8 cellular contexts compared by ENCODE assay signal in the genomic region with DNA sequence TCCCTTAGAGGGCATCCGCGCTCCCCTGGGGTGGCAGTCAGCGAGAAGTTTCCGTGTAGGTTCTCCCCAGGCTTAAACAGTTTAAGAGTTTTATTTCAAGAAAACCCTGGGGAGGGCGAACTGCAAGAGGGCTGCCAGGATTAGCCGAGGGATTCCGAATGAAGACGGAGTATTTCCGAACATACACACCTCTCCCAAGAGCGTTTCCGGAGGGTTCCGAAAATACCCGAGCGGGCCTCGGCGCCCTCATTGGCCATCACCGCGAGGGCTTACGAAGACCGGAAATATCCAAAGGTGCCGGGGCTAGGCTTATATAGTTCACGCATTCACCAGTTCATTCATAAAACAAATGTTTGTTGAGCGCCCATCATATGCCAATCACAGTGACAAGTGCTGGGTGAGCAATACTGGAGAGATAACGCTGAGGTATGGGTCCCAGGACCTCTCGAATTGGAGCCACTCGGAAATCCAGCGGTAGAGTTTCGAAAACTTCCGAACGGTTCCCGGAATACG. TPM values are rescaled to one million over a fixed set of nuclear protein-coding genes. Genes with fewer than 3 reads are reported as not detected.
DNase-seq lines count a peak whose midpoint lies in the region; ATAC-seq and TF ChIP-seq lines count a peak whose summit lies in the region.

No MANE protein-coding gene starts in this region.

- H3K27me3 Mint-ChIP-seq in glutamatergic neuron (ENCODE audit: unreplicated experiment): peaks cover 20% of the 10 kb centered on the region

- H3K36me3 Mint-ChIP-seq in activated naive CD4-positive, alpha-beta T cell treated with anti-CD3 and anti-CD28 coated beads, Interleukin-2, amount 50 U/mL, for 72 hours: peaks cover 34 to 56% of the 10 kb centered on the region in 2 donors
- no peaks in the 10 kb centered on the region for H3K36me3 Mint-ChIP-seq in glutamatergic neuron (ENCODE audit: unreplicated experiment)

- TF ChIP-seq CTCF in SK-N-SH (IDR thresholded peaks at IDR 0.05): no peak
- TF ChIP-seq CTCF in glutamatergic neuron (IDR thresholded peaks at IDR 0.05; ENCODE audit: partially characterized antibody, unreplicated experiment): no peak
- no peak for TF ChIP-seq CTCF in omental fat pad (IDR thresholded peaks at IDR 0.05)
- no peak for TF ChIP-seq CTCF in suprapubic skin (IDR thresholded peaks at IDR 0.05)

- H3F3A ChIP-seq in SK-N-SH (replicated peaks; ENCODE audit: insufficient read depth): peaks cover 23% of the 10 kb centered on the region

- ATAC-seq in HG02610 (IDR thresholded peaks at IDR 0.05; ENCODE audit: unreplicated experiment): peak; percentile 65
- ATAC-seq in activated naive CD4-positive, alpha-beta T cell treated with anti-CD3 and anti-CD28 coated beads, Interleukin-2, amount 50 U/mL, for 72 hours: peak; percentile 82 to 85
- ATAC-seq in omental fat pad (ENCODE audit: low FRiP score): peak; percentile 78

- peaks cover 0 to 6% of the 10 kb centered on the region in 2 donors for H3K9me3 Mint-ChIP-seq in activated naive CD4-positive, alpha-beta T cell treated with anti-CD3 and anti-CD28 coated beads, Interleukin-2, amount 50 U/mL, for 72 hours
- H3K9me3 Mint-ChIP-seq in glutamatergic neuron (ENCODE audit: unreplicated experiment): peaks cover 22% of the 10 kb centered on the region

- peak overlapping the region; percentile 95 for H3K4me3 Mint-ChIP-seq in glutamatergic neuron (ENCODE audit: unreplicated experiment)

- H3K27ac Mint-ChIP-seq in activated naive CD4-positive, alpha-beta T cell treated with anti-CD3 and anti-CD28 coated beads, Interleukin-2, amount 50 U/mL, for 72 hours: peak overlapping the region; percentile 96 to 100
- H3K27ac Mint-ChIP-seq in glutamatergic neuron (ENCODE audit: unreplicated experiment): peak overlapping the region; percentile 91

- H3K27ac ChIP-seq in SK-N-SH (ENCODE audit: low read depth in 2 of 2, low read length in 1 of 2): peak overlapping the region; percentile 98
- peak overlapping the region; percentile 81 for H3K27ac ChIP-seq in suprapubic skin

- peaks cover 33 to 38% of the 10 kb centered on the region in 2 experiments for H3K36me3 ChIP-seq in SK-N-SH (replicated peaks in 1 of 2; ENCODE audit: control insufficient read depth in 1 of 2, insufficient read depth in 2 of 2, low read length in 1 of 2)
- H3K36me3 ChIP-seq in suprapubic skin: peaks cover 33% of the 10 kb centered on the region

- POLR2A ChIA-PET in SK-N-SH (lab: Yijun Ruan, JAX): interaction anchor here (1.9 kb wide), 1 partner anchor 22 kb away, joined by 12 read pairs; a partner anchor contains a TSS

- peak overlapping the region; percentile 86 to 97 for H3K4me3 ChIP-seq in SK-N-SH (ENCODE audit: low read depth in 2 of 2, low read length in 1 of 2)
- H3K4me3 ChIP-seq in suprapubic skin: peak overlapping the region; percentile 87

- no peaks in the 10 kb centered on the region for H3K9me2 ChIP-seq in SK-N-SH

- peak overlapping the region; percentile 94 for H2AFZ ChIP-seq in SK-N-SH (ENCODE audit: low read depth)

- no peak for TF ChIP-seq RAD21 in SK-N-SH (IDR thresholded peaks at IDR 0.05; ENCODE audit: low read length)

- peaks cover 17% of the 10 kb centered on the region for H3K4me1 Mint-ChIP-seq in glutamatergic neuron (ENCODE audit: low read depth, unreplicated experiment)

- peak overlapping the region; percentile 97 for H3K9ac ChIP-seq in SK-N-SH

- 5% methylated on average over 10 of the region's 32 CpGs for WGBS in SK-N-SH (ENCODE audit: low lambda C conversion rate)
- under 1% methylated on average over 32 of the region's 32 CpGs for WGBS in suprapubic skin

- no peak for TF ChIP-seq EP300 in SK-N-SH (IDR thresholded peaks at IDR 0.05; ENCODE audit: borderline replicate concordance in 1 of 2, low read depth in 1 of 2, low read length in 1 of 2)
- TF ChIP-seq EP300 in suprapubic skin (IDR thresholded peaks at IDR 0.05): no peak

- H4K20me1 ChIP-seq in SK-N-SH (ENCODE audit: insufficient read depth): peaks cover 44% of the 10 kb centered on the region

- H3K4me2 ChIP-seq in SK-N-SH: peak overlapping the region; percentile 78

- H3K4me1 ChIP-seq in SK-N-SH (ENCODE audit: control insufficient read depth in 1 of 2, insufficient read depth in 2 of 2, low read depth in 1 of 2, low read length in 1 of 2) (peaks cover 25 to 47% of the 10 kb centered on the region in 2 experiments; a peak in 3 of 4 replicates), suprapubic skin (peaks cover 51% of the 10 kb centered on the region)

- H3K27me3 ChIP-seq in SK-N-SH (ENCODE audit: insufficient read depth) (no peaks in the 10 kb centered on the region), suprapubic skin (no peaks in the 10 kb centered on the region)

- CTCF ChIA-PET in SK-N-SH (lab: Yijun Ruan, JAX): interaction anchor here (0.6 to 2.9 kb wide), 4 partner anchors 33 to 94 kb away, joined by 3 to 33 read pairs (median 12); no protein-coding TSS in a partner anchor

- H3K79me2 ChIP-seq in SK-N-SH (ENCODE audit: insufficient read depth): peaks cover 45% of the 10 kb centered on the region

- H3K9me3 ChIP-seq in SK-N-SH: no peaks in the 10 kb centered on the region
- H3K9me3 ChIP-seq in suprapubic skin: no peaks in the 10 kb centered on the region

- TF ChIP-seq POLR2A in suprapubic skin (IDR thresholded peaks at IDR 0.05): no peak

- peak; percentile 95 for DNase-seq in GM03348 (ENCODE audit: low spot score)
- DNase-seq in NCI-H1092 (lab: John Stamatoyannopoulos, UW): peak; percentile 91
- DNase-seq in SK-N-SH: peak; percentile 90
- peak; percentile 91 to 97 for DNase-seq in activated naive CD4-positive, alpha-beta T cell treated with anti-CD3 and anti-CD28 coated beads, Interleukin-2, amount 50 U/mL, for 72 hours (ENCODE audit: low spot score in 2 of 2)
- peak; percentile 98 for DNase-seq in glutamatergic neuron
- peak; percentile 91 for DNase-seq in omental fat pad (ENCODE audit: low spot score)
- peak; percentile 97 to 98 for DNase-seq in suprapubic skin (ENCODE audit: low spot score in 2 of 2)

TF ChIP-seq in SK-N-SH, 30 proteins besides CTCF, POLR2A, EP300 and RAD21:
- TF ChIP-seq FOXM1 (IDR thresholded peaks at IDR 0.05; ENCODE audit: low read depth): no peak
- TF ChIP-seq, protein P1, sequence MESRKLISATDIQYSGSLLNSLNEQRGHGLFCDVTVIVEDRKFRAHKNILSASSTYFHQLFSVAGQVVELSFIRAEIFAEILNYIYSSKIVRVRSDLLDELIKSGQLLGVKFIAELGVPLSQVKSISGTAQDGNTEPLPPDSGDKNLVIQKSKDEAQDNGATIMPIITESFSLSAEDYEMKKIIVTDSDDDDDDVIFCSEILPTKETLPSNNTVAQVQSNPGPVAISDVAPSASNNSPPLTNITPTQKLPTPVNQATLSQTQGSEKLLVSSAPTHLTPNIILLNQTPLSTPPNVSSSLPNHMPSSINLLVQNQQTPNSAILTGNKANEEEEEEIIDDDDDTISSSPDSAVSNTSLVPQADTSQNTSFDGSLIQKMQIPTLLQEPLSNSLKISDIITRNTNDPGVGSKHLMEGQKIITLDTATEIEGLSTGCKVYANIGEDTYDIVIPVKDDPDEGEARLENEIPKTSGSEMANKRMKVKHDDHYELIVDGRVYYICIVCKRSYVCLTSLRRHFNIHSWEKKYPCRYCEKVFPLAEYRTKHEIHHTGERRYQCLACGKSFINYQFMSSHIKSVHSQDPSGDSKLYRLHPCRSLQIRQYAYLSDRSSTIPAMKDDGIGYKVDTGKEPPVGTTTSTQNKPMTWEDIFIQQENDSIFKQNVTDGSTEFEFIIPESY (IDR thresholded peaks at IDR 0.05; ENCODE audit: borderline replicate concordance, low read depth): peak; percentile 21; the same call in 1 of the 2 replicates
TF ChIP-seq in SK-N-SH: peak in this region for 1.

RNA-seq across cellular contexts. Expression of a gene that starts 0.4 kb away (rescaled TPM):
- polyA plus RNA-seq in SK-N-SH (2012; rRNA removed): 2,297 and 2,368 TPM in 2 replicates
- polyA plus RNA-seq in SK-N-SH (2012; cell fraction: cytosol; rRNA removed): 721 and 1,465 TPM in 2 replicates
- polyA plus RNA-seq in SK-N-SH (2012; cell fraction: nucleus; rRNA removed): 482 and 618 TPM in 2 replicates
- 1,000 to 10,000 TPM; 2,540 to 2,693 TPM for total RNA-seq in activated naive CD4-positive, alpha-beta T cell treated with anti-CD3 and anti-CD28 coated beads, Interleukin-2, amount 50 U/mL, for 72 hours
- total RNA-seq in glutamatergic neuron (ENCODE audit: unreplicated experiment) (1,087 TPM), omental fat pad (100 to 1,000 TPM; 490 to 747 (median 555) TPM), suprapubic skin (100 to 1,000 TPM; 605 to 767 (median 714) TPM)

RNA-seq across cellular contexts. Expression of a gene that starts 1.2 kb away (rescaled TPM):
- 0.08 and 0.12 TPM in 2 replicates for polyA plus RNA-seq in SK-N-SH (2012; rRNA removed)
- polyA plus RNA-seq in SK-N-SH (2012; cell fraction: cytosol; rRNA removed): 0.03 and 0.05 TPM in 2 replicates
- polyA plus RNA-seq in SK-N-SH (2012; cell fraction: nucleus; rRNA removed): 0.12 TPM in 1 of 2 replicates, not detected in the other
- 1 to 10 TPM; 4.5 to 7.8 TPM for total RNA-seq in activated naive CD4-positive, alpha-beta T cell treated with anti-CD3 and anti-CD28 coated beads, Interleukin-2, amount 50 U/mL, for 72 hours
- total RNA-seq in glutamatergic neuron (ENCODE audit: unreplicated experiment) (1.3 TPM), omental fat pad (1 to 10 TPM in 3 of 4 donors, not detected in 1; 1.5 to 1.7 (median 1.6) TPM), suprapubic skin (10 to 100 TPM in 3 of 4 donors, 1 to 10 TPM in 1; 6.3 to 37.1 (median 29.3) TPM)

RNA-seq across cellular contexts. Expression of a gene that starts 8.7 kb away (rescaled TPM):
- 0.77 and 0.91 TPM in 2 replicates for polyA plus RNA-seq in SK-N-SH (2012; rRNA removed)
- polyA plus RNA-seq in SK-N-SH (2012; cell fraction: cytosol; rRNA removed): 0.08 and 0.30 TPM in 2 replicates
- polyA plus RNA-seq in SK-N-SH (2012; cell fraction: nucleus; rRNA removed): 14.1 and 29.8 TPM in 2 replicates
- not detected for total RNA-seq in activated naive CD4-positive, alpha-beta T cell treated with anti-CD3 and anti-CD28 coated beads, Interleukin-2, amount 50 U/mL, for 72 hours
- total RNA-seq in glutamatergic neuron (ENCODE audit: unreplicated experiment) (3.7 TPM), omental fat pad (not detected), suprapubic skin (not detected)

RNA-seq across cellular contexts. Expression of a gene that starts 15.0 kb away (rescaled TPM):
- 13.2 and 16.1 TPM in 2 replicates for polyA plus RNA-seq in SK-N-SH (2012; rRNA removed)
- 8.4 and 11.0 TPM in 2 replicates for polyA plus RNA-seq in SK-N-SH (2012; cell fraction: cytosol; rRNA removed)
- 22.6 and 33.5 TPM in 2 replicates for polyA plus RNA-seq in SK-N-SH (2012; cell fraction: nucleus; rRNA removed)
- under 1 TPM in 1 of 2 donors, not detected in 1; 0.32 TPM for total RNA-seq in activated naive CD4-positive, alpha-beta T cell treated with anti-CD3 and anti-CD28 coated beads, Interleukin-2, amount 50 U/mL, for 72 hours
- total RNA-seq in glutamatergic neuron (ENCODE audit: unreplicated experiment) (18.1 TPM), omental fat pad (1 to 10 TPM in 1 of 4 donors, under 1 TPM in 1, not detected in 2; 0.28 to 1.2 TPM), suprapubic skin (1 to 10 TPM in 3 of 4 donors, under 1 TPM in 1; 0.97 to 1.7 (median 1.2) TPM)

RNA-seq across cellular contexts. Expression of a gene that starts 22.2 kb away (rescaled TPM):
- polyA plus RNA-seq in SK-N-SH (2012; rRNA removed): not detected in 2 replicates
- polyA plus RNA-seq in SK-N-SH (2012; cell fraction: cytosol; rRNA removed): not detected in 2 replicates
- polyA plus RNA-seq in SK-N-SH (2012; cell fraction: nucleus; rRNA removed): 0.06 and 0.10 TPM in 2 replicates
- total RNA-seq in activated naive CD4-positive, alpha-beta T cell treated with anti-CD3 and anti-CD28 coated beads, Interleukin-2, amount 50 U/mL, for 72 hours: not detected
- 0.17 TPM for total RNA-seq in glutamatergic neuron (ENCODE audit: unreplicated experiment)
- total RNA-seq in omental fat pad: under 1 TPM in 1 of 4 donors, not detected in 3; 0.09 TPM
- not detected for total RNA-seq in suprapubic skin

Comparison
In these comparisons a context has a peak if more than half of its experiments do, and no peak if none do; other contexts are left out.
1. Peak in every context shown above with its lines: DNase-seq, ATAC-seq, H3K4me3 ChIP-seq and H3K27ac ChIP-seq.